In genomic region chr7:120825576-120825975, GRCh38 we compare ENCODE assay signal across 1 cellular context.
TF ChIP-seq lines count a peak whose summit lies in the region.

No MANE protein-coding gene starts in this region.

TF ChIP-seq in IMR-90, 13 proteins besides CTCF, POLR2A, EP300 and RAD21 (continued from another document):
- TF ChIP-seq USF2 (IDR thresholded peaks at IDR 0.05; ENCODE audit: low read depth, low read length) = no peak
- no peak for TF ChIP-seq MAZ (IDR thresholded peaks at IDR 0.05; ENCODE audit: borderline replicate concordance, low read depth, low read length)
- no peak for TF ChIP-seq MXI1 (IDR thresholded peaks at IDR 0.05; ENCODE audit: borderline replicate concordance, low read depth, low read length)
- no peak for TF ChIP-seq NFE2L2 (IDR thresholded peaks at IDR 0.05; ENCODE audit: low read depth, low read length)
- no peak for TF ChIP-seq CHD1 (IDR thresholded peaks at IDR 0.05; ENCODE audit: low read depth, low read length)
- TF ChIP-seq CEBPB (IDR thresholded peaks at IDR 0.05; ENCODE audit: low read depth, low read length) = no peak
TF ChIP-seq in IMR-90: peak in this region for 0.
